In the genomic region with DNA sequence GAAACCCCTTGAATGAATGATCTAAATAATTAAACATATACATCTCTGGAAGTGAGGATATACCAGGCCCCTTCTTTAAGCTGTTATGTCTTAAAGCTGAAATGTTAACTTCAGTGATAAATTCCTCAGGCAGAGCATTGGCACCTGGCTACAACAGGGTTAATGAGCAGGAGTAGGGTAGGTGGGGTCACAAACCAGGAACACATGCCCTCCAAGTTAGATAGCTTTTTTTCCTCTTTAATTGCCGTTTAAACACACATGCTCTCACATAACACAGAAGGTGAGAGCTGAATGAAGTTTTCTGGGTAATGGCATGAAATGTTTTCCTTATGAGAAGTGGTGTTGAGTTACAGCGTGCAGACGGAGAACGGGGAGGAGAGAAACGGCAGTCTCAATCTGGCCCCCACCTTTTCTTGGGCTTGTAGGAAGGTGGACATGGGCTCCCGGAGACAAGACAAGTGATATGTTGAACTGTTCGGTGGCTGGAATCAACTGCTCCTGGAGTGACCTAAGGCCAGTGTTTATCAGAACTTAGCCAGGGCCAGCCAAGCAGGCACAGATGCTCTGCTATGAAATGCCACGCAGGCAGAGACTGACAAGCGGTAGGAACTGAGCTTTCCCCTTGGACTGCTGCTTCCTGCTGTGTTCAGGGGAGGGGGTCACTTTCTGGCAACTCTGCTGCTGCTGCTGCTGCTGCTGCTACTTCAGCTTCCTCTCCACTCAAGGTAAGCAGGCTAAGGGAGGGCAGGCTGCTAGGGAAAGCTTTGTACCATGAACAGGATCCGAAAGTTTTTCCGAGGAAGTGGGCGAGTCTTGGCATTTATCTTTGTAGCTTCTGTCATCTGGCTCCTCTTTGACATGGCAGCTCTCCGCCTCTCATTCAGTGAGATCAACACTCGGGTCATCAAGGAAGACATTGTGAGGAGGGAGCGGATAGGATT, we compare ENCODE assay signal across 9 cellular contexts. TPM values are rescaled to one million over a fixed set of nuclear protein-coding genes. Genes with fewer than 3 reads are reported as not detected.
DNase-seq lines count a peak whose midpoint lies in the region; ATAC-seq, FAIRE-seq and TF ChIP-seq lines count a peak whose summit lies in the region.
"Had no signal": no experiment of that assay in that cellular context is flagged by ENCODE, and none has a peak within 500 bp of the region (broad histone marks: within the 10 kb centered on the region; RNA-seq: fewer than 3 reads in every experiment).

A gene with protein sequence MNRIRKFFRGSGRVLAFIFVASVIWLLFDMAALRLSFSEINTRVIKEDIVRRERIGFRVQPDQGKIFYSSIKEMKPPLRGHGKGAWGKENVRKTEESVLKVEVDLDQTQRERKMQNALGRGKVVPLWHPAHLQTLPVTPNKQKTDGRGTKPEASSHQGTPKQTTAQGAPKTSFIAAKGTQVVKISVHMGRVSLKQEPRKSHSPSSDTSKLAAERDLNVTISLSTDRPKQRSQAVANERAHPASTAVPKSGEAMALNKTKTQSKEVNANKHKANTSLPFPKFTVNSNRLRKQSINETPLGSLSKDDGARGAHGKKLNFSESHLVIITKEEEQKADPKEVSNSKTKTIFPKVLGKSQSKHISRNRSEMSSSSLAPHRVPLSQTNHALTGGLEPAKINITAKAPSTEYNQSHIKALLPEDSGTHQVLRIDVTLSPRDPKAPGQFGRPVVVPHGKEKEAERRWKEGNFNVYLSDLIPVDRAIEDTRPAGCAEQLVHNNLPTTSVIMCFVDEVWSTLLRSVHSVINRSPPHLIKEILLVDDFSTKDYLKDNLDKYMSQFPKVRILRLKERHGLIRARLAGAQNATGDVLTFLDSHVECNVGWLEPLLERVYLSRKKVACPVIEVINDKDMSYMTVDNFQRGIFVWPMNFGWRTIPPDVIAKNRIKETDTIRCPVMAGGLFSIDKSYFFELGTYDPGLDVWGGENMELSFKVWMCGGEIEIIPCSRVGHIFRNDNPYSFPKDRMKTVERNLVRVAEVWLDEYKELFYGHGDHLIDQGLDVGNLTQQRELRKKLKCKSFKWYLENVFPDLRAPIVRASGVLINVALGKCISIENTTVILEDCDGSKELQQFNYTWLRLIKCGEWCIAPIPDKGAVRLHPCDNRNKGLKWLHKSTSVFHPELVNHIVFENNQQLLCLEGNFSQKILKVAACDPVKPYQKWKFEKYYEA (plus strand): TSS at position 394 of the 941 bp plus-strand sequence. CDS start 378 bp downstream, at position 772.

- H3K9ac ChIP-seq in trophoblast cell (ENCODE audit: low read length) = no peak within 1 kb of the TSS

- H3K14ac ChIP-seq in trophoblast cell (ENCODE audit: low read length) = no peak within 1 kb of the TSS

- DNase-seq in GM04504 (ENCODE audit: low read depth) (peak; percentile 52), RPMI7951 (ENCODE audit: low read depth) (peak; percentile 58), trophoblast cell (no peak), NCI-H82 treated with DMSO at 0.1 percent for 48 hours (lab: John Stamatoyannopoulos, UW; ENCODE audit: unreplicated experiment) (no peak), RCC 7860 (ENCODE audit: low spot score) (no peak)
- DNase-seq in activated CD8-positive, alpha-beta memory T cell treated with anti-CD3 and anti-CD28 coated beads, Interleukin-2, amount 50 U/mL, for 48 hours = no peak
- DNase-seq: stimulated activated naive B cell treated with anti-CD40 and anti-IgM and Interleukin-4, amounts not matched to agents 10 μg/mL and 1 μg/mL and 100 μg/mL, for 72 hours had no signal

- no peak within 1 kb of the TSS for H3K4ac ChIP-seq in trophoblast cell (ENCODE audit: low read depth, low read length)

- H4K12ac ChIP-seq in trophoblast cell (ENCODE audit: low read depth, low read length) = no peak within 1 kb of the TSS

- peak within 1 kb of the TSS; percentile 46 for H2AFZ ChIP-seq in trophoblast cell (ENCODE audit: insufficient read depth, low read length, poor library complexity)

- peak within 1 kb of the TSS; percentile 66 for H3K4me2 ChIP-seq in trophoblast cell (ENCODE audit: low read length)

- H3K27me3 ChIP-seq in gastroesophageal sphincter = no peaks in the 10 kb centered on the region
- H3K27me3 ChIP-seq in trophoblast cell (ENCODE audit: insufficient read depth, low read length) = no peaks in the 10 kb centered on the region

- no peak within 1 kb of the TSS for H4K91ac ChIP-seq in trophoblast cell (ENCODE audit: low read depth, low read length)

- H2BK5ac ChIP-seq in trophoblast cell (ENCODE audit: low read depth, low read length, poor library complexity) = no peak within 1 kb of the TSS

- no peak within 1 kb of the TSS for H2BK120ac ChIP-seq in trophoblast cell (ENCODE audit: insufficient read depth, low read length, poor library complexity)

- no peak within 1 kb of the TSS for H3K23ac ChIP-seq in trophoblast cell (ENCODE audit: low read length)

- no peak for FAIRE-seq in RCC 7860 (lab: Jason Lieb, UNC)

- H3K9me3 ChIP-seq in gastroesophageal sphincter = no peaks in the 10 kb centered on the region
- H3K9me3 ChIP-seq in trophoblast cell (ENCODE audit: insufficient read depth, low read depth, low read length) = no peaks in the 10 kb centered on the region

- no peak within 1 kb of the TSS for H2BK12ac ChIP-seq in trophoblast cell (ENCODE audit: low read length)

- no peaks in the 10 kb centered on the region for H3K36me3 ChIP-seq in gastroesophageal sphincter
- no peaks in the 10 kb centered on the region for H3K36me3 ChIP-seq in trophoblast cell (ENCODE audit: control insufficient read depth in 1 of 2, insufficient read depth in 2 of 2, low read length in 2 of 2)

- no peak for TF ChIP-seq POLR2A in gastroesophageal sphincter (IDR thresholded peaks at IDR 0.05)

- peaks cover 2% of the 10 kb centered on the region for H3K79me1 ChIP-seq in trophoblast cell (ENCODE audit: low read length)

- H3K4me3 ChIP-seq in gastroesophageal sphincter = peak within 1 kb of the TSS in 1 of 2 donors; percentile 32
- peak within 1 kb of the TSS; percentile 40 for H3K4me3 ChIP-seq in trophoblast cell (ENCODE audit: low read depth, low read length)

- H2AK5ac ChIP-seq in trophoblast cell (ENCODE audit: low read length) = no peak within 1 kb of the TSS

- no peak within 1 kb of the TSS for H4K8ac ChIP-seq in trophoblast cell (ENCODE audit: low read depth, low read length)

- H3K27ac ChIP-seq in gastroesophageal sphincter (peak within 1 kb of the TSS in 1 of 4 donors; percentile 37), trophoblast cell (ENCODE audit: low read depth, low read length) (no peak within 1 kb of the TSS)

- H3K4me1 ChIP-seq in gastroesophageal sphincter (peaks cover 0 to 16% (median 5%) of the 10 kb centered on the region in 3 donors), trophoblast cell (ENCODE audit: control insufficient read depth in 1 of 2, insufficient read depth in 2 of 2, low read length in 2 of 2) (peaks cover 9 to 10% of the 10 kb centered on the region in 2 experiments)

- no peak within 1 kb of the TSS for H3K18ac ChIP-seq in trophoblast cell (ENCODE audit: low read length)

- no peak for TF ChIP-seq CTCF in gastroesophageal sphincter (IDR thresholded peaks at IDR 0.05)

- no peak for TF ChIP-seq EP300 in gastroesophageal sphincter (IDR thresholded peaks at IDR 0.05)

- no peaks in the 10 kb centered on the region for H3K79me2 ChIP-seq in trophoblast cell (ENCODE audit: control insufficient read depth, insufficient read depth, low read length, poor library complexity)

- WGBS in gastroesophageal sphincter (ENCODE audit: low coverage in 1 of 2), 2 donors = 0 to 9% methylated on average over 5 to 13 of the region's 15 CpGs
- WGBS in trophoblast cell (ENCODE audit: extremely low coverage, insufficient coverage, insufficient read length) = no CpG with 5 or more reads among the region's 15 CpGs

- ATAC-seq in gastroesophageal sphincter = peak; percentile 51
- ATAC-seq in GM18873 (IDR thresholded peaks at IDR 0.05; ENCODE audit: low FRiP score, unreplicated experiment) = no peak

RNA-seq across cellular contexts. Expression of the gene that starts here (rescaled TPM):
- total RNA-seq in RPMI7951 (2014; rRNA removed; shearing (Covaris generic)) = 10.6 TPM in 2 replicates
- total RNA-seq in gastroesophageal sphincter = under 1 TPM; under 0.01 to 0.89 (median 0.24) TPM
- polyA plus RNA-seq in trophoblast cell (2013) = 0.18 and 0.19 TPM in 2 replicates

Comparison
In these comparisons a context has a peak if more than half of its experiments do, and no peak if none do; other contexts are left out.
1. Peak in ATAC-seq in gastroesophageal sphincter; RNA of the gene not detected or under 1 TPM.
2. DNase-seq: peak in GM04504 (single experiment) and RPMI7951 (single experiment); none in trophoblast cell (0 of 2), NCI-H82 treated with DMSO at 0.1 percent for 48 hours (single experiment), RCC 7860 (single experiment) and activated CD8-positive, alpha-beta memory T cell treated with anti-CD3 and anti-CD28 coated beads, Interleukin-2, amount 50 U/mL, for 48 hours (single experiment).